Comparison of ENCODE assay signal across 21 cellular contexts in genomic region chr15:89072277-89072869, GRCh38. TPM values are rescaled to one million over a fixed set of nuclear protein-coding genes. Genes with fewer than 3 reads are reported as not detected.
A peak's percentile ranks its signal among the peaks of the same experiment; 100 is the strongest.
DNase-seq lines count a peak whose midpoint lies in the region; ATAC-seq, FAIRE-seq and TF ChIP-seq lines count a peak whose summit lies in the region.
"Had no signal": no experiment of that assay in that cellular context is flagged by ENCODE, and none has a peak within 500 bp of the region (broad histone marks: within the 10 kb centered on the region; RNA-seq: fewer than 3 reads in every experiment).

No MANE protein-coding gene starts in this region.

- CTCF ChIA-PET in K562 (lab: Yijun Ruan, JAX; ENCODE audit: low intra/inter-chr PET ratio), result no interaction called here

- H3K79me2 ChIP-seq in K562 (ENCODE audit: control insufficient read depth, insufficient read depth, low read length), result no peaks in the 10 kb centered on the region

- no peaks in the 10 kb centered on the region for H3K9me1 ChIP-seq in K562 (ENCODE audit: control insufficient read depth, insufficient read depth, low read length)

- intact Hi-C loops in CD14-positive monocyte (cut with micrococcal nuclease), result no loop called here
- intact Hi-C loops in K562 (cut with micrococcal nuclease), result no loop called here
- intact Hi-C loops in natural killer cell (cut with micrococcal nuclease), result no loop called here

- no peak for TF ChIP-seq EP300 in K562 (IDR thresholded peaks at IDR 0.05; ENCODE audit: low read length)

- POLR2A ChIA-PET in K562 (lab: Yijun Ruan, JAX), result interaction anchor here (0.9 to 1.4 kb wide), 4 partner anchors 7 to 19 kb away, joined by 3 to 7 read pairs (median 4); no protein-coding TSS in a partner anchor

- TF ChIP-seq POLR2A in K562 (conservative IDR thresholded peaks at IDR 0.05), result no peak

- no peaks in the 10 kb centered on the region for H3K27me3 ChIP-seq in K562 (ENCODE audit: control insufficient read depth in 2 of 2, insufficient read depth in 2 of 2, low read length in 2 of 2)

- H3K4me3 Mint-ChIP-seq in CD14-positive monocyte (peak overlapping the region in 1 of 2 donors; percentile 53), natural killer cell (no peak overlapping the region)
- H3K4me3 Mint-ChIP-seq: CD4-positive, alpha-beta T cell; IgD-negative memory B cell had no signal

- no peak overlapping the region for H3K4me3 ChIP-seq in K562
- H3K4me3 ChIP-seq: GM12878, GM23248, HAP-1 had no signal

- BruUV-seq in K562 (replicated peaks; lab: Mats Ljungman, UMichigan), result no TSS peak

- H3K9ac ChIP-seq in K562 (ENCODE audit: insufficient read depth in 1 of 2, low read depth in 2 of 2, low read length in 2 of 2), result no peak overlapping the region
- H3K9ac ChIP-seq: GM23248 had no signal

- H3K4me1 ChIP-seq in K562 (replicated peaks in 1 of 2; ENCODE audit: control insufficient read depth in 2 of 2, insufficient read depth in 2 of 2, low read length in 2 of 2), result peaks cover 31 to 62% of the 10 kb centered on the region in 2 experiments
- H3K4me1 ChIP-seq: HAP-1 had no signal

- H3K4me1 Mint-ChIP-seq in CD14-positive monocyte, result peaks cover 64% of the 10 kb centered on the region
- peaks cover 12 to 17% of the 10 kb centered on the region in 2 donors for H3K4me1 Mint-ChIP-seq in natural killer cell

- H3K9me3 Mint-ChIP-seq in CD14-positive monocyte (peaks cover 6 to 12% (median 9%) of the 10 kb centered on the region in 7 donors), natural killer cell (peaks cover 2 to 3% of the 10 kb centered on the region in 2 donors)

- H3K36me3 Mint-ChIP-seq in CD14-positive monocyte, result peaks cover 4 to 5% of the 10 kb centered on the region in 2 donors
- H3K36me3 Mint-ChIP-seq in natural killer cell, result peaks cover 6% of the 10 kb centered on the region
- H3K36me3 Mint-ChIP-seq: IgD-negative memory B cell had no signal

- ATAC-seq in K562 (no peak), HG02759 (IDR thresholded peaks at IDR 0.05; ENCODE audit: unreplicated experiment) (no peak), GM21526 (IDR thresholded peaks at IDR 0.05; ENCODE audit: low FRiP score, unreplicated experiment) (no peak), natural killer cell (no peak)
- ATAC-seq: GM12878 had no signal

- FAIRE-seq in K562 (lab: Jason Lieb, UNC), result no peak
- FAIRE-seq: GM12878, GM19239, HTR-8/SVneo had no signal

- WGBS in K562 (ENCODE audit: insufficient coverage, low coverage, missing lambda C conversion rate), result 72% methylated on average over 3 of the region's 3 CpGs

- no peaks in the 10 kb centered on the region for H3K36me3 ChIP-seq in K562 (ENCODE audit: control insufficient read depth, insufficient read depth, low read length)
- H3K36me3 ChIP-seq: HAP-1 had no signal

- no peak for DNase-seq in CD14-positive monocyte (ENCODE audit: low spot score)
- peak; percentile 12 for DNase-seq in OCI-M1 (lab: John Stamatoyannopoulos, UW)
- DNase-seq in K562 (ENCODE audit: extremely low read depth in 1 of 4, low spot score in 3 of 4), result no peak
- no peak for DNase-seq in RKO (ENCODE audit: low spot score)
- DNase-seq in natural killer cell, result no peak
- DNase-seq: 8988T; C1 segment of cervical spinal cord; CD4-positive, alpha-beta T cell; DMS 273 treated with DMSO at 0.1 percent for 48 hours; DMS53; DND-41; EL; GM23248; KG1 had no signal

- TF ChIP-seq RAD21 in K562 (CRISPR knock-in tag; conservative IDR thresholded peaks at IDR 0.05 in 1 of 2, IDR thresholded peaks at IDR 0.05 in 1 of 2), result no peak

- in situ Hi-C loops in K562 (cut with MboI), result no loop called here

- H3K27me3 Mint-ChIP-seq in CD14-positive monocyte (ENCODE audit: low read depth in 3 of 3) (peaks cover 0 to 2% (median 1%) of the 10 kb centered on the region in 3 donors), natural killer cell (ENCODE audit: low read depth in 2 of 2) (peaks cover 0 to 3% of the 10 kb centered on the region in 2 donors)
- H3K27me3 Mint-ChIP-seq: CD4-positive, alpha-beta T cell had no signal

- TF ChIP-seq CTCF in CD14-positive monocyte (IDR thresholded peaks at IDR 0.05) (no peak), K562 (IDR thresholded peaks at IDR 0.05 in 2 of 3, conservative IDR thresholded peaks at IDR 0.05 in 1 of 3; ENCODE audit: insufficient read depth in 2 of 3, low read depth in 1 of 3, low read length in 3 of 3) (no peak), natural killer cell (IDR thresholded peaks at IDR 0.05) (no peak)

- 0 out of 3 replicates have a peak overlapping the region, but pooled peaks have one; percentile 24 for H3K27ac ChIP-seq in K562 (ENCODE audit: extremely low read depth, low read depth, low read length)
- H3K27ac ChIP-seq: GM23248 had no signal

- H3K9me3 ChIP-seq in K562 (replicated peaks; ENCODE audit: control insufficient read depth, insufficient read depth, low read depth, low read length), result peaks cover 15% of the 10 kb centered on the region
- H3K9me3 ChIP-seq: HAP-1 had no signal

- H2AFZ ChIP-seq in K562 (ENCODE audit: low read depth, low read length), result peak overlapping the region; percentile 13; the same call in 1 of the 2 replicates
- H2AFZ ChIP-seq: GM23248 had no signal

- no peaks in the 10 kb centered on the region for H4K20me1 ChIP-seq in K562 (replicated peaks; ENCODE audit: control insufficient read depth, insufficient read depth, low read length)

- H3K4me2 ChIP-seq in K562 (ENCODE audit: insufficient read depth, low read length), result no peak overlapping the region

- H3K27ac Mint-ChIP-seq in CD14-positive monocyte (peak overlapping the region; percentile 57 to 91 (median 86)), natural killer cell (no peak overlapping the region)
- H3K27ac Mint-ChIP-seq: CD4-positive, alpha-beta T cell had no signal

TF ChIP-seq in K562, 482 proteins besides CTCF, POLR2A, EP300 and RAD21:
- TF ChIP-seq PCBP1 (IDR thresholded peaks at IDR 0.05; ENCODE audit: low read depth, low read length, poor library complexity, severe bottlenecking), result peak; percentile 53
- TF ChIP-seq ZNF644 (tag; IDR thresholded peaks at IDR 0.05; ENCODE audit: low read depth), result no peak
- TF ChIP-seq HMGN3 (IDR thresholded peaks at IDR 0.05; ENCODE audit: borderline replicate concordance, extremely low read depth, insufficient read length, low read depth, low read length), result no peak
- TF ChIP-seq PCBP2 (IDR thresholded peaks at IDR 0.05; ENCODE audit: low read depth, low read length, poor library complexity, severe bottlenecking), result peak; percentile 27
- 0 out of 4 replicates have a peak, but pooled peaks of 1 of the 2 experiments have one; percentile 19 for TF ChIP-seq HDAC1 (IDR thresholded peaks at IDR 0.05)
- peak; percentile 76 for TF ChIP-seq ZNF766 (CRISPR knock-in tag; conservative IDR thresholded peaks at IDR 0.05)
- TF ChIP-seq HNRNPK (IDR thresholded peaks at IDR 0.05; ENCODE audit: low read depth, low read length, poor library complexity, severe bottlenecking), result peak; percentile 92
- TF ChIP-seq ATF1 (CRISPR knock-in tag; IDR thresholded peaks at IDR 0.05), result no peak
- TF ChIP-seq ATF1 (tag; IDR thresholded peaks at IDR 0.05), result no peak
- no peak for TF ChIP-seq LCOR (CRISPR knock-in tag; IDR thresholded peaks at IDR 0.05)
- TF ChIP-seq ZNF512 (tag; IDR thresholded peaks at IDR 0.05), result peak; percentile 27; the same call in 1 of the 2 replicates
- no peak for TF ChIP-seq RBM25 (IDR thresholded peaks at IDR 0.05; ENCODE audit: low read depth, low read length, severe bottlenecking)
- no peak for TF ChIP-seq ZNF408 (CRISPR knock-in tag; IDR thresholded peaks at IDR 0.05; ENCODE audit: low read depth)
TF ChIP-seq in K562: peak in this region for 6.

RNA-seq across cellular contexts. Expression of gene ABHD2, which starts 15.9 kb away (rescaled TPM):
- 10 to 100 TPM; 37.3 to 67.1 TPM for polyA plus RNA-seq in CD14-positive monocyte
- 132 and 172 TPM in 2 replicates for total RNA-seq in K562 (2011; cell fraction: chromatin; rRNA removed; ENCODE audit: low replicate concordance)
- total RNA-seq in K562 (2011; cell fraction: nucleolus; rRNA removed), result 83.2 and 102 TPM in 2 replicates
- total RNA-seq in K562 (2011; cell fraction: nucleoplasm; rRNA removed), result 106 and 122 TPM in 2 replicates
- total RNA-seq in K562 (2014; rRNA removed), result 33.0 and 57.6 TPM in 2 replicates
- total RNA-seq in K562 (2014; rRNA removed; fragmentation: Illumina TruSeq; extraction: Trizol), result 41.4 and 47.5 TPM in 2 replicates
- 48.9 and 49.2 TPM in 2 replicates for total RNA-seq in K562 (2015; rRNA removed; fragmentation: Illumina TruSeq; extraction: Trizol)
- total RNA-seq in K562 (2021), result 80.9 and 99.8 TPM in 2 replicates
- 54.0 and 74.7 TPM in 2 replicates for polyA plus RNA-seq in K562 (2011; rRNA removed)
- 51.7 and 55.3 TPM in 2 replicates for polyA plus RNA-seq in K562 (2011; cell fraction: cytosol; rRNA removed)
- 45.7 and 51.1 TPM in 2 replicates for polyA plus RNA-seq in K562 (2011; cell fraction: nucleus; rRNA removed)
- polyA plus RNA-seq in K562 (2012), result 31.8 and 34.6 TPM in 2 replicates
- 76.3 and 78.6 TPM in 2 replicates for polyA plus RNA-seq in K562 (2014; fragmentation: Illumina TruSeq; extraction: Trizol)
- 10 to 100 TPM; 16.9 to 18.1 TPM for polyA plus RNA-seq in K562 (2014; fragmentation: Nextera tagmentation; extraction: Ambion mirVana)
- 30.4 and 34.5 TPM in 2 replicates for polyA plus RNA-seq in K562 (2014; rRNA removed)
- 150 and 180 TPM in 2 replicates for polyA minus RNA-seq in K562 (2011; rRNA and poly(A)+ RNA removed)
- 54.4 and 55.4 TPM in 2 replicates for polyA minus RNA-seq in K562 (2011; cell fraction: cytosol; rRNA and poly(A)+ RNA removed)
- polyA minus RNA-seq in K562 (2011; cell fraction: nucleus; rRNA and poly(A)+ RNA removed), result 26.9 and 57.4 TPM in 2 replicates
- total RNA-seq in natural killer cell, result 100 to 1,000 TPM; 187 to 236 (median 191) TPM

Comparison
In these comparisons a context has a peak if more than half of its experiments do, and no peak if none do; other contexts are left out.
1. H3K27ac Mint-ChIP-seq: peak in CD14-positive monocyte (7 of 7); none in natural killer cell (0 of 2).